Comparison of ENCODE assay signal across 19 cellular contexts in genomic region chr1:85409516-85409915, GRCh38. TPM values are rescaled to one million over a fixed set of nuclear protein-coding genes. Genes with fewer than 3 reads are reported as not detected.
"Had no signal": no experiment of that assay in that cellular context is flagged by ENCODE, and none has a peak within 500 bp of the region (broad histone marks: within the 10 kb centered on the region; RNA-seq: fewer than 3 reads in every experiment).

No MANE protein-coding gene starts in this region.

- H3K27me3 ChIP-seq: dorsolateral prefrontal cortex, gastrocnemius medialis, heart right ventricle, ovary had no signal

- ATAC-seq: esophagus mucosa; gastrocnemius medialis; heart right ventricle; left lobe of liver; mucosa of descending colon; naive thymus-derived CD8-positive, alpha-beta T cell; right cardiac atrium had no signal

- H3K27ac Mint-ChIP-seq: naive thymus-derived CD8-positive, alpha-beta T cell; progenitor cell of endocrine pancreas had no signal

- H3K36me3 ChIP-seq: gastrocnemius medialis, heart right ventricle, ovary had no signal

- H3K9me3 Mint-ChIP-seq: naive thymus-derived CD8-positive, alpha-beta T cell; neural crest cell had no signal

- H3K4me3 Mint-ChIP-seq: naive thymus-derived CD8-positive, alpha-beta T cell; neural crest cell had no signal

- DNase-seq: dorsolateral prefrontal cortex; effector CD8-positive, alpha-beta T cell; gastrocnemius medialis; heart right ventricle; hypothalamus; mammary epithelial cell; mucosa of descending colon; naive thymus-derived CD8-positive, alpha-beta T cell; ovary; right cardiac atrium; stimulated activated CD4-positive, alpha-beta T cell treated with anti-CD3 and anti-CD28 coated beads, Interleukin-2, amount 100 ng/mL, for 48 hours; stimulated activated naive CD4-positive, alpha-beta T cell treated with Interleukin-2 at 50 U/mL for 16 hours; trophoblast cell had no signal

- H3K36me3 Mint-ChIP-seq: naive thymus-derived CD8-positive, alpha-beta T cell had no signal

- H3K27me3 Mint-ChIP-seq: progenitor cell of endocrine pancreas had no signal

- H3K4me3 ChIP-seq: coronary artery, dorsolateral prefrontal cortex, gastrocnemius medialis, heart right ventricle, mucosa of descending colon, ovary, smooth muscle cell had no signal

- H3K4me2 ChIP-seq: smooth muscle cell had no signal

- H3K9me3 ChIP-seq: gastrocnemius medialis, heart right ventricle, mucosa of descending colon, ovary had no signal

- H3K27ac ChIP-seq: gastrocnemius medialis, heart right ventricle, ovary had no signal

- H3K4me1 Mint-ChIP-seq: naive thymus-derived CD8-positive, alpha-beta T cell had no signal

RNA-seq across cellular contexts. Expression of gene DDAH1, which starts 55.4 kb away (rescaled TPM):
- total RNA-seq: naive thymus-derived CD8-positive, alpha-beta T cell had no signal
- polyA plus RNA-seq: naive thymus-derived CD8-positive, alpha-beta T cell had no signal
